ENCODE assay signal across 24 cellular contexts in the genomic region with DNA sequence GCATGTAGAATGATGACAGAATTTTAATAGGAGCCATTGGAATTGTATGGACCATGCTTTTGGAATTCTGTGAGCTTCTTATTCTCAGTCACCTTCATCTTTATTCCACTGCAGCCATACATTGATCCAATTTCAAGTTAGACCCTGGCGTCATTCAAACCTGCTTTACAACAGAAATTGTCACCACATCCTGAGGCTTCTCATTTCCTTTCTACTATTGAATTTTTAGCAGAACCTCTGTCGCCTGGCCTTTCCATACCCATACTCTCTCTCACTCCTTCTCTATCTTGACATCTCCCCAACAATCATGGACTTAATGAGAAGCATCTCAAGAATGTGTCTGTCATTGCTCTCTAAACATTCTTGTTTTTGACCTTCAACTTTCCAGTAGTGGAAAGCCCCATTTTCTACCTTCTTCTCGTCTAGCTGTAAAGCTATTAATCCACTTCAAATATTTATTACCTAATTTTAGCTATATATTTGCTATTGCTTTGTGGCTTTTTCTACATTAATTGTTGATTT.
"Had no signal": no experiment of that assay in that cellular context is flagged by ENCODE, and none has a peak within 500 bp of the region (broad histone marks: within the 10 kb centered on the region; RNA-seq: fewer than 3 reads in every experiment).

No MANE protein-coding gene starts in this region.

- H3K36me3 Mint-ChIP-seq: activated naive CD4-positive, alpha-beta T cell treated with anti-CD3 and anti-CD28 coated beads, Interleukin-2, amount 10 ng/mL, durations not matched to agents 7 days and 5 days had no signal

- DNase-seq: activated B cell treated with CpG ODN at 0.5 μM for 24 hours; activated CD8-positive, alpha-beta memory T cell treated with anti-CD3 and anti-CD28 coated beads for 24 hours; activated CD8-positive, alpha-beta memory T cell treated with anti-CD3 and anti-CD28 coated beads, Interleukin-2, amount 50 U/mL, for 48 hours; activated gamma-delta T cell; activated naive CD4-positive, alpha-beta T cell treated with anti-CD3 and anti-CD28 coated beads, Interleukin-2, amount 10 ng/mL, durations not matched to agents 7 days and 5 days; activated T-cell treated with anti-CD3 and anti-CD28 coated beads, Interleukin-2, amount 50 U/mL, for 24 hours; amygdala; central memory CD4-positive, alpha-beta T cell; endodermal cell; foreskin keratinocyte; heart right ventricle; left lung; lower lobe of right lung; mesenchymal stem cell; posterior cingulate gyrus; right cardiac atrium; stimulated activated CD4-positive, alpha-beta T cell treated with anti-CD3 and anti-CD28 coated beads, Interleukin-2, amount 100 ng/mL, for 48 hours; stimulated activated naive CD4-positive, alpha-beta T cell treated with Interleukin-2 at 50 U/mL for 16 hours; testis; transverse colon had no signal

- ATAC-seq: esophagus mucosa, foreskin keratinocyte, heart right ventricle, lower lobe of right lung, right cardiac atrium had no signal

- H3K27me3 ChIP-seq: breast epithelium, heart right ventricle, left lung, testis, transverse colon had no signal

- H3K4me3 ChIP-seq: breast epithelium, heart right ventricle, left lung, lower lobe of right lung, testis, transverse colon had no signal

- H3K27ac Mint-ChIP-seq: activated B cell treated with CpG ODN at 0.5 μM for 24 hours; activated naive CD4-positive, alpha-beta T cell treated with anti-CD3 and anti-CD28 coated beads, Interleukin-2, amount 10 ng/mL, durations not matched to agents 7 days and 5 days; activated T-cell treated with anti-CD3 and anti-CD28 coated beads, Interleukin-2, amount 50 U/mL, for 24 hours; dendritic cell treated with granulocyte-macrophage colony-stimulating factor and Interleukin-4, amounts not matched to agents 40 ng/mL and 50 ng/mL, for 4 days; endodermal cell; nephron had no signal

- H3K9me3 ChIP-seq: breast epithelium, heart right ventricle, left lung, lower lobe of right lung, testis, transverse colon had no signal

- H3K4me3 Mint-ChIP-seq: activated B cell treated with CpG ODN at 0.5 μM for 24 hours; activated naive CD4-positive, alpha-beta T cell treated with anti-CD3 and anti-CD28 coated beads, Interleukin-2, amount 10 ng/mL, durations not matched to agents 7 days and 5 days; activated T-cell treated with anti-CD3 and anti-CD28 coated beads, Interleukin-2, amount 50 U/mL, for 24 hours; dendritic cell treated with granulocyte-macrophage colony-stimulating factor and Interleukin-4, amounts not matched to agents 40 ng/mL and 50 ng/mL, for 4 days; endodermal cell; nephron had no signal

- H3K27ac ChIP-seq: breast epithelium, foreskin keratinocyte, heart right ventricle, left lung, lower lobe of right lung, testis, transverse colon had no signal

- H3K4me1 Mint-ChIP-seq: activated B cell treated with CpG ODN at 0.5 μM for 24 hours, endodermal cell had no signal

- H3K9me3 Mint-ChIP-seq: activated B cell treated with CpG ODN at 0.5 μM for 24 hours; activated naive CD4-positive, alpha-beta T cell treated with anti-CD3 and anti-CD28 coated beads, Interleukin-2, amount 10 ng/mL, durations not matched to agents 7 days and 5 days; activated T-cell treated with anti-CD3 and anti-CD28 coated beads, Interleukin-2, amount 50 U/mL, for 24 hours; dendritic cell treated with granulocyte-macrophage colony-stimulating factor and Interleukin-4, amounts not matched to agents 40 ng/mL and 50 ng/mL, for 4 days; endodermal cell had no signal

- H3K36me3 ChIP-seq: breast epithelium, heart right ventricle, left lung, lower lobe of right lung, transverse colon had no signal

- H3K4me1 ChIP-seq: breast epithelium, foreskin keratinocyte, heart right ventricle, left lung, lower lobe of right lung, testis, transverse colon had no signal

- H3K27me3 Mint-ChIP-seq: activated naive CD4-positive, alpha-beta T cell treated with anti-CD3 and anti-CD28 coated beads, Interleukin-2, amount 10 ng/mL, durations not matched to agents 7 days and 5 days; activated T-cell treated with anti-CD3 and anti-CD28 coated beads, Interleukin-2, amount 50 U/mL, for 24 hours had no signal
